In the genomic region with DNA sequence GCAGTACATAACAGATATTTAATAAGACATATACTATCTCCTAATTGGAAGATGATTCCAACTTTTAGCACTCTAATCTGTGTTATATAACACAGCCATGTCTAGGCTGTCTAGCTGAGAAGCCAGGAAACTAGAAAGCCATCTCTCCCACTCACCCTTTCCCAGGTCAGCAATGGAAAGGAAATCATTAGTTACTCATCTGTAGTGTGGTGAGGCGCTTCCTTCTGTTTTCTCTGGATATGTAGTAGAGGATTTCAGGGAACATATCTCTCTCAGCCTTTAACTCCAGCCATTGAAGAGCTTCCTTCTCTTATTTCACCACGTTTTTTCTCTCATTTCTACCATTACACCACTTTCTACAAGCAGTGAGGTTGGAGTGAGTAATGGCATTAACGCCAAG, we compare ENCODE assay signal across 31 cellular contexts.
"Had no signal": no experiment of that assay in that cellular context is flagged by ENCODE, and none has a peak within 500 bp of the region (broad histone marks: within the 10 kb centered on the region; RNA-seq: fewer than 3 reads in every experiment).

No MANE protein-coding gene starts in this region.

- DNase-seq: activated CD4-positive, alpha-beta T cell treated with anti-CD3 and anti-CD28 coated beads for 4 hours; activated CD4-positive, alpha-beta T cell treated with anti-CD3 and anti-CD28 coated beads, Interleukin-2, amount 50 U/mL, for 48 hours; activated CD8-positive, alpha-beta memory T cell treated with anti-CD3 and anti-CD28 coated beads, Interleukin-2, amount 10 ng/mL, durations not matched to agents 7 days and 5 days; activated effector memory CD4-positive, alpha-beta T cell treated with anti-CD3 and anti-CD28 coated beads, Interleukin-2, amount 50 U/mL, for 16 hours; activated naive CD4-positive, alpha-beta T cell treated with Interleukin-2 at 50 U/mL for 16 hours; activated naive CD8-positive, alpha-beta T cell treated with anti-CD3 and anti-CD28 coated beads, Interleukin-2, amount 50 U/mL, for 24 hours; activated T-cell treated with anti-CD3 and anti-CD28 coated beads, Interleukin-2, amount 50 U/mL, for 24 hours; amniotic stem cell; body of pancreas; central memory CD4-positive, alpha-beta T cell; NCI-H1092 treated with DMSO at 0.1 percent for 48 hours; NCI-H1417 treated with DMSO at 0.1 percent for 48 hours; NCI-H1694; NCI-H2029; NCI-H2107; NCI-H2171 treated with DMSO at 0.1 percent for 48 hours; NCI-H226; NCI-H526 treated with DMSO at 0.1 percent for 48 hours; Peyer's patch; SHP77; SW 1271; T-helper 2 cell; T1000 had no signal

- ATAC-seq: activated CD4-positive, CD25-positive, alpha-beta regulatory T cell treated with anti-CD3 and anti-CD28 coated beads, Interleukin-2, amount 50 U/mL, for 24 hours; activated CD8-positive, alpha-beta memory T cell treated with anti-CD3 and anti-CD28 coated beads, Interleukin-2, amount 10 ng/mL, durations not matched to agents 7 days and 5 days; activated naive CD4-positive, alpha-beta T cell treated with anti-CD3 and anti-CD28 coated beads, Interleukin-2, amount 50 U/mL, for 72 hours; activated naive CD8-positive, alpha-beta T cell treated with anti-CD3 and anti-CD28 coated beads, Interleukin-2, amount 50 U/mL, for 24 hours; body of pancreas; SK-N-SH treated with all-trans-retinoic acid at 6 μM for 48 hours had no signal

- H3K27me3 Mint-ChIP-seq: activated CD8-positive, alpha-beta memory T cell treated with anti-CD3 and anti-CD28 coated beads, Interleukin-2, amount 10 ng/mL, durations not matched to agents 7 days and 5 days; activated naive CD8-positive, alpha-beta T cell treated with anti-CD3 and anti-CD28 coated beads, Interleukin-2, amount 50 U/mL, for 24 hours; activated T-cell treated with anti-CD3 and anti-CD28 coated beads, Interleukin-2, amount 50 U/mL, for 24 hours had no signal

- H3K4me2 ChIP-seq: KMS-11 had no signal

- H3K9me3 ChIP-seq: ascending aorta, body of pancreas, Peyer's patch, SJSA1 had no signal

- H3K27ac ChIP-seq: ascending aorta, body of pancreas, KMS-11, Peyer's patch, RWPE1, SJSA1 had no signal

- H3K4me1 ChIP-seq: ascending aorta, body of pancreas, Peyer's patch, SJSA1 had no signal

- H3K4me3 Mint-ChIP-seq: activated CD8-positive, alpha-beta memory T cell treated with anti-CD3 and anti-CD28 coated beads, Interleukin-2, amount 10 ng/mL, durations not matched to agents 7 days and 5 days; activated naive CD8-positive, alpha-beta T cell treated with anti-CD3 and anti-CD28 coated beads, Interleukin-2, amount 50 U/mL, for 24 hours; activated T-cell treated with anti-CD3 and anti-CD28 coated beads, Interleukin-2, amount 50 U/mL, for 24 hours; activated T-helper 1 cell treated with anti-CD3 and anti-CD28 coated beads, Interleukin-12 subunit alpha, Interleukin-12 subunit beta, Interleukin-2, Interleukin-4 antibody, amounts not matched to agents 30 ng/mL and 10 ng/mL and 1 ng/mL, durations not matched to agents 14 hours and 24 hours and 36 hours had no signal

- H3K27ac Mint-ChIP-seq: activated naive CD4-positive, alpha-beta T cell treated with anti-CD3 and anti-CD28 coated beads, Interleukin-2, amount 50 U/mL, for 72 hours; activated naive CD8-positive, alpha-beta T cell treated with anti-CD3 and anti-CD28 coated beads, Interleukin-2, amount 50 U/mL, for 24 hours; activated T-cell treated with anti-CD3 and anti-CD28 coated beads, Interleukin-2, amount 50 U/mL, for 24 hours; activated T-helper 1 cell treated with anti-CD3 and anti-CD28 coated beads, Interleukin-12 subunit alpha, Interleukin-12 subunit beta, Interleukin-2, Interleukin-4 antibody, amounts not matched to agents 30 ng/mL and 10 ng/mL and 1 ng/mL, durations not matched to agents 14 hours and 24 hours and 36 hours had no signal

- H3K9me3 Mint-ChIP-seq: activated naive CD4-positive, alpha-beta T cell treated with anti-CD3 and anti-CD28 coated beads, Interleukin-2, amount 50 U/mL, for 72 hours; activated naive CD8-positive, alpha-beta T cell treated with anti-CD3 and anti-CD28 coated beads, Interleukin-2, amount 50 U/mL, for 24 hours; activated T-cell treated with anti-CD3 and anti-CD28 coated beads, Interleukin-2, amount 50 U/mL, for 24 hours; activated T-helper 1 cell treated with anti-CD3 and anti-CD28 coated beads, Interleukin-12 subunit alpha, Interleukin-12 subunit beta, Interleukin-2, Interleukin-4 antibody, amounts not matched to agents 30 ng/mL and 10 ng/mL and 1 ng/mL, durations not matched to agents 14 hours and 24 hours and 36 hours had no signal

- H3K27me3 ChIP-seq: ascending aorta, body of pancreas, Peyer's patch, SJSA1 had no signal

- H3K9ac ChIP-seq: KMS-11 had no signal

- H3K4me3 ChIP-seq: ascending aorta, body of pancreas, Peyer's patch, SJSA1 had no signal
